ENCODE assay signal across 29 cellular contexts in the genomic region with DNA sequence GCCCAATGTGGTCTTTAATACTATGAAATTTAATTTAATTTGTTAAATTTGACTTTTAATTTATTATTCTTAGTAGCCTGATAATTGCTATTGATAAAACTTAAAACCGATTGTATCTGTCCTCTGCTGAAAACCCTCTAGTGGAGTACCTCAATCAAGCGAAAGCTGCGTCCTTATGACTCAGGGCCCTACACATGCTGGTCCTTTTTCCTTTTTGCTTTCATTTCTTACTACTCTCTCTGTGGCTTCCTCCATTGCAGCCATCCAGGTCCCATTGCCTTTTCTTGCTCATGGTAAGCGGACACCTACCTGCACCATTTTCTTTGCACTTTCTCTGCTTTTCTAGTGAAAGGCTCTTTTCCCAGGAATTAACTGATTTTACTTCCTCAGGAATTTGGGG.
"Had no signal": no experiment of that assay in that cellular context is flagged by ENCODE, and none has a peak within 500 bp of the region (broad histone marks: within the 10 kb centered on the region; RNA-seq: fewer than 3 reads in every experiment).

No MANE protein-coding gene starts in this region.

- H3K9me3 Mint-ChIP-seq: neural crest cell; stimulated activated memory B cell treated with anti-CD40 and anti-IgM and Interleukin-4, amounts not matched to agents 10 μg/mL and 1 μg/mL and 100 μg/mL, for 72 hours had no signal

- H3K4me1 ChIP-seq: left lung, lower lobe of right lung, right atrium auricular region, stomach, testis, thyroid gland, transverse colon, upper lobe of right lung had no signal

- H3K27ac Mint-ChIP-seq: immature natural killer cell; naive thymus-derived CD8-positive, alpha-beta T cell; nephron; progenitor cell of endocrine pancreas; stimulated activated memory B cell treated with anti-CD40 and anti-IgM and Interleukin-4, amounts not matched to agents 10 μg/mL and 1 μg/mL and 100 μg/mL, for 72 hours had no signal

- H3K27me3 Mint-ChIP-seq: progenitor cell of endocrine pancreas; stimulated activated memory B cell treated with anti-CD40 and anti-IgM and Interleukin-4, amounts not matched to agents 10 μg/mL and 1 μg/mL and 100 μg/mL, for 72 hours had no signal

- H3K9me3 ChIP-seq: left lung, lower lobe of right lung, ovary, right atrium auricular region, right lobe of liver, stomach, testis, thyroid gland, transverse colon, upper lobe of right lung had no signal

- H3K4me3 ChIP-seq: left lung, lower lobe of right lung, ovary, right atrium auricular region, right lobe of liver, smooth muscle cell, stomach, testis, thyroid gland, transverse colon, upper lobe of right lung had no signal

- H3K27ac ChIP-seq: left lung, lower lobe of right lung, ovary, right atrium auricular region, right lobe of liver, stomach, testis, thyroid gland, transverse colon, upper lobe of right lung had no signal

- ATAC-seq: left colon; left lung; lower lobe of right lung; naive thymus-derived CD8-positive, alpha-beta T cell; right lobe of liver; stimulated activated memory B cell treated with anti-CD40 and anti-IgM and Interleukin-4, amounts not matched to agents 10 μg/mL and 1 μg/mL and 100 μg/mL, for 72 hours; stimulated activated naive CD8-positive, alpha-beta T cell treated with anti-CD3 and anti-CD28 coated beads, Interleukin-15, Interleukin-2, amounts not matched to agents 100 U/mL and 50 U/mL, for 24 hours; upper lobe of right lung had no signal

- DNase-seq: hypothalamus; immature natural killer cell; kidney; left colon; left lung; lower lobe of right lung; mammary epithelial cell; mesenchymal stem cell; naive thymus-derived CD8-positive, alpha-beta T cell; ovary; right lobe of liver; stimulated activated CD4-positive, alpha-beta T cell treated with anti-CD3 and anti-CD28 coated beads, Interleukin-1b, Interleukin-23, amount 100 ng/mL, for 48 hours; stimulated activated CD4-positive, alpha-beta T cell treated with anti-CD3 and anti-CD28 coated beads, Interleukin-2, amount 100 ng/mL, for 48 hours; stimulated activated CD4-positive, alpha-beta T cell treated with anti-CD3 and anti-CD28 coated beads, Interleukin-4, amount 100 ng/mL, for 4 hours; stimulated activated CD8-positive, alpha-beta memory T cell treated with anti-CD3 and anti-CD28 coated beads, Interleukin-4, amount 100 ng/mL, for 48 hours; stimulated activated naive CD8-positive, alpha-beta T cell treated with anti-CD3 and anti-CD28 coated beads, Interleukin-15, Interleukin-2, amounts not matched to agents 100 U/mL and 50 U/mL, for 24 hours; stomach; testis; thyroid gland; transverse colon; upper lobe of right lung had no signal

- H3K4me1 Mint-ChIP-seq: immature natural killer cell; naive thymus-derived CD8-positive, alpha-beta T cell; nephron; neural crest cell; stimulated activated memory B cell treated with anti-CD40 and anti-IgM and Interleukin-4, amounts not matched to agents 10 μg/mL and 1 μg/mL and 100 μg/mL, for 72 hours had no signal

- H3K27me3 ChIP-seq: left lung, ovary, right atrium auricular region, right lobe of liver, stomach, testis, thyroid gland, transverse colon, upper lobe of right lung had no signal

- H3K4me2 ChIP-seq: smooth muscle cell had no signal

- H3K36me3 ChIP-seq: left lung, lower lobe of right lung, ovary, right atrium auricular region, right lobe of liver, stomach, thyroid gland, transverse colon, upper lobe of right lung had no signal

- FAIRE-seq: islet of Langerhans, kidney, urothelium cell line had no signal

- H3K36me3 Mint-ChIP-seq: naive thymus-derived CD8-positive, alpha-beta T cell; stimulated activated memory B cell treated with anti-CD40 and anti-IgM and Interleukin-4, amounts not matched to agents 10 μg/mL and 1 μg/mL and 100 μg/mL, for 72 hours had no signal

- H3K4me3 Mint-ChIP-seq: immature natural killer cell; naive thymus-derived CD8-positive, alpha-beta T cell; nephron; neural crest cell; stimulated activated memory B cell treated with anti-CD40 and anti-IgM and Interleukin-4, amounts not matched to agents 10 μg/mL and 1 μg/mL and 100 μg/mL, for 72 hours had no signal
